33 cellular contexts compared by ENCODE assay signal in genomic region chr5:175541264-175541663, GRCh38.
"Had no signal": no experiment of that assay in that cellular context is flagged by ENCODE, and none has a peak within 500 bp of the region (broad histone marks: within the 10 kb centered on the region; RNA-seq: fewer than 3 reads in every experiment).

No MANE protein-coding gene starts in this region.

- DNase-seq: Karpas-422, Kasumi-1, MG63, MM.1S, NCI-H1092, NCI-H1092 treated with DMSO at 0.1 percent for 48 hours, NCI-H1105, NCI-H1105 treated with DMSO at 0.1 percent for 48 hours, NCI-H1417, NCI-H1417 treated with DMSO at 0.1 percent for 48 hours, NCI-H1436, NCI-H1436 treated with DMSO at 0.1 percent for 48 hours, NCI-H146, NCI-H1694, NCI-H1694 treated with DMSO at 0.1 percent for 48 hours, NCI-H187, NCI-H187 treated with DMSO at 0.1 percent for 48 hours, NCI-H1930, NCI-H2029, NCI-H2029 treated with DMSO at 0.1 percent for 48 hours, NCI-H2081, NCI-H2081 treated with DMSO at 0.1 percent for 48 hours, NCI-H2107, NCI-H2171, NCI-H2171 treated with DMSO at 0.1 percent for 48 hours, NCI-H2227 treated with DMSO at 0.1 percent for 48 hours, NCI-H226, NCI-H345, NCI-H446, NCI-H446 treated with DMSO at 0.1 percent for 48 hours, NCI-H510A, NCI-H510A treated with DMSO at 0.1 percent for 48 hours, NCI-H524 had no signal

- H3K36me3 ChIP-seq: MG63 had no signal

- H3K4me3 ChIP-seq: MG63 had no signal

- H3K9me3 ChIP-seq: MG63 had no signal
